In genomic region chr1:36080801-36081200, GRCh38 we compare ENCODE assay signal across 24 cellular contexts. TPM values are rescaled to one million over a fixed set of nuclear protein-coding genes. Genes with fewer than 3 reads are reported as not detected.
DNase-seq lines count a peak whose midpoint lies in the region; ATAC-seq, FAIRE-seq and TF ChIP-seq lines count a peak whose summit lies in the region.
"Had no signal": no experiment of that assay in that cellular context is flagged by ENCODE, and none has a peak within 500 bp of the region (broad histone marks: within the 10 kb centered on the region; RNA-seq: fewer than 3 reads in every experiment).

No MANE protein-coding gene starts in this region.

- no peak for ATAC-seq in K562
- no peak for ATAC-seq in GM21423 (IDR thresholded peaks at IDR 0.05; ENCODE audit: unreplicated experiment)
- ATAC-seq: A549; CD8-positive, alpha-beta T cell; HepG2 had no signal

- no peak for TF ChIP-seq EP300 in K562 (IDR thresholded peaks at IDR 0.05; ENCODE audit: low read length)

- no peak overlapping the region for H3K27ac Mint-ChIP-seq in neural crest cell (ENCODE audit: unreplicated experiment)
- H3K27ac Mint-ChIP-seq: CD8-positive, alpha-beta T cell; HFFc6 had no signal

- BruUV-seq in K562 (replicated peaks; lab: Mats Ljungman, UMichigan) = no TSS peak

- H3K4me2 ChIP-seq in K562 (ENCODE audit: insufficient read depth, low read length) = no peak overlapping the region
- H3K4me2 ChIP-seq: A549 had no signal

- peaks cover 0 to 12% of the 10 kb centered on the region in 2 experiments; a peak in 4 of 5 replicates for H3K4me1 ChIP-seq in K562 (replicated peaks in 1 of 2; ENCODE audit: control insufficient read depth in 2 of 2, insufficient read depth in 2 of 2, low read length in 2 of 2)
- H3K4me1 ChIP-seq: A549, BE2C had no signal

- H2AFZ ChIP-seq in K562 (ENCODE audit: low read depth, low read length) = peak overlapping the region; percentile 22

- 34% methylated on average over 6 of the region's 6 CpGs for WGBS in K562 (ENCODE audit: insufficient coverage, low coverage, missing lambda C conversion rate)

- H3K36me3 Mint-ChIP-seq in neural crest cell (ENCODE audit: low read depth) = no peaks in the 10 kb centered on the region
- H3K36me3 Mint-ChIP-seq: CD14-positive monocyte; CD8-positive, alpha-beta T cell had no signal

- no peak for TF ChIP-seq RAD21 in K562 (CRISPR knock-in tag; conservative IDR thresholded peaks at IDR 0.05 in 1 of 2, IDR thresholded peaks at IDR 0.05 in 1 of 2)

- H3K36me3 ChIP-seq in K562 (ENCODE audit: control insufficient read depth, insufficient read depth, low read length) = no peaks in the 10 kb centered on the region
- H3K36me3 ChIP-seq: BE2C had no signal

- intact Hi-C loops in K562 (cut with micrococcal nuclease) = no loop called here

- no peak for TF ChIP-seq POLR2A in K562 (conservative IDR thresholded peaks at IDR 0.05)

- no peaks in the 10 kb centered on the region for H3K79me2 ChIP-seq in K562 (ENCODE audit: control insufficient read depth, insufficient read depth, low read length)

- TF ChIP-seq CTCF in RWPE1 (conservative IDR thresholded peaks at IDR 0.05; ENCODE audit: low read depth) (no peak), K562 (IDR thresholded peaks at IDR 0.05 in 2 of 3, conservative IDR thresholded peaks at IDR 0.05 in 1 of 3; ENCODE audit: insufficient read depth in 2 of 3, low read depth in 1 of 3, low read length in 3 of 3) (no peak), neural crest cell (conservative IDR thresholded peaks at IDR 0.05) (no peak)

- H3K9me3 ChIP-seq in K562 (replicated peaks; ENCODE audit: control insufficient read depth, insufficient read depth, low read depth, low read length) = no peaks in the 10 kb centered on the region
- H3K9me3 ChIP-seq: A549, BE2C had no signal

- H3K27ac ChIP-seq in RWPE1 = no peak overlapping the region
- no peak overlapping the region for H3K27ac ChIP-seq in K562 (ENCODE audit: extremely low read depth, low read depth, low read length)
- H3K27ac ChIP-seq: A549 had no signal

- no peak overlapping the region for H3K9ac ChIP-seq in K562 (ENCODE audit: insufficient read depth in 1 of 2, low read depth in 2 of 2, low read length in 2 of 2)

- no peaks in the 10 kb centered on the region for H3K27me3 Mint-ChIP-seq in neural crest cell (ENCODE audit: low read depth)

- DNase-seq in RWPE1 (ENCODE audit: low spot score) (peak; percentile 42), K562 (ENCODE audit: extremely low read depth in 1 of 4, low spot score in 3 of 4) (no peak), neural crest cell (ENCODE audit: low read depth, low spot score) (no peak), OCI-M1 (lab: John Stamatoyannopoulos, UW) (no peak), nucleus accumbens (lab: John Stamatoyannopoulos, UW) (no peak), C1 segment of cervical spinal cord (lab: John Stamatoyannopoulos, UW) (no peak)
- DNase-seq: BE2C; CD8-positive, alpha-beta T cell; COR-L47; DMS153; DMS79 treated with DMSO at 0.1 percent for 48 hours; EL; HCEC 1CT; HFFc6 had no signal

- CTCF ChIA-PET in RWPE1 (lab: Yijun Ruan, JAX) (no interaction called here), K562 (lab: Yijun Ruan, JAX; ENCODE audit: low intra/inter-chr PET ratio) (no interaction called here)

- POLR2A ChIA-PET in RWPE1 (lab: Yijun Ruan, JAX; ENCODE audit: low non-redundant PET) = no interaction called here
- POLR2A ChIA-PET in K562 (lab: Yijun Ruan, JAX) = no interaction called here

- H3K9me1 ChIP-seq in K562 (ENCODE audit: control insufficient read depth, insufficient read depth, low read length) = no peaks in the 10 kb centered on the region

- no peaks in the 10 kb centered on the region for H3K9me3 Mint-ChIP-seq in neural crest cell
- H3K9me3 Mint-ChIP-seq: CD8-positive, alpha-beta T cell; HFFc6 had no signal

- H4K20me1 ChIP-seq in K562 (replicated peaks; ENCODE audit: control insufficient read depth, insufficient read depth, low read length) = no peaks in the 10 kb centered on the region

- H3K4me1 Mint-ChIP-seq in neural crest cell = peaks cover 8% of the 10 kb centered on the region

- H3K4me3 ChIP-seq in K562 = no peak overlapping the region
- H3K4me3 ChIP-seq: A549 had no signal

- FAIRE-seq in K562 (lab: Jason Lieb, UNC) = peak; percentile 63
- FAIRE-seq: A549, D721Med, G401.6, GM12892, GM19239, HepG2, HTR-8/SVneo had no signal

- no peaks in the 10 kb centered on the region for H3K27me3 ChIP-seq in K562 (ENCODE audit: control insufficient read depth in 2 of 2, insufficient read depth in 2 of 2, low read length in 2 of 2)
- H3K27me3 ChIP-seq: BE2C had no signal

- in situ Hi-C loops in K562 (cut with MboI) = no loop called here

- peak overlapping the region; percentile 33 for H3K4me3 Mint-ChIP-seq in neural crest cell
- H3K4me3 Mint-ChIP-seq: CD14-positive monocyte; CD8-positive, alpha-beta T cell; HFFc6 had no signal

RNA-seq across cellular contexts. Expression of gene TEKT2, which starts 3.1 kb away (rescaled TPM):
- 0.62 TPM in 1 of 2 replicates, not detected in the other for total RNA-seq in K562 (2011; cell fraction: chromatin; rRNA removed; ENCODE audit: low replicate concordance)
- 0.92 and 1.0 TPM in 2 replicates for total RNA-seq in K562 (2011; cell fraction: nucleolus; rRNA removed)
- total RNA-seq in K562 (2011; cell fraction: nucleoplasm; rRNA removed) = 0.66 and 0.92 TPM in 2 replicates
- total RNA-seq in K562 (2014; rRNA removed) (0.36 TPM in 1 of 2 replicates, not detected in the other), K562 (2014; rRNA removed; fragmentation: Illumina TruSeq; extraction: Trizol) (0.19 TPM in 1 of 2 replicates, not detected in the other), K562 (2015; rRNA removed; fragmentation: Illumina TruSeq; extraction: Trizol) (0.19 and 0.40 TPM in 2 replicates), K562 (2021) (0.60 and 0.78 TPM in 2 replicates), neural crest cell (7.4 and 8.4 TPM in 2 replicates)
- polyA plus RNA-seq in K562 (2011; rRNA removed) (0.06 and 0.24 TPM in 2 replicates), K562 (2014; fragmentation: Illumina TruSeq; extraction: Trizol) (0.24 and 0.37 TPM in 2 replicates), K562 (2014; fragmentation: Nextera tagmentation; extraction: Ambion mirVana) (under 1 TPM; 0.08 to 0.14 TPM), K562 (2014; rRNA removed) (0.19 and 0.94 TPM in 2 replicates)
- 0.19 and 0.25 TPM in 2 replicates for polyA plus RNA-seq in K562 (2011; cell fraction: cytosol; rRNA removed)
- 0.41 and 0.68 TPM in 2 replicates for polyA plus RNA-seq in K562 (2011; cell fraction: nucleus; rRNA removed)
- 0.21 and 0.25 TPM in 2 replicates for polyA plus RNA-seq in K562 (2012)
- polyA minus RNA-seq in K562 (2011; rRNA and poly(A)+ RNA removed) = not detected in 2 replicates
- polyA minus RNA-seq in K562 (2011; cell fraction: cytosol; rRNA and poly(A)+ RNA removed) = not detected in 2 replicates
- polyA minus RNA-seq in K562 (2011; cell fraction: nucleus; rRNA and poly(A)+ RNA removed) = 0.56 TPM in 1 of 2 replicates, not detected in the other
- total RNA-seq: H4, HFFc6 had no signal
- polyA plus RNA-seq: CD14-positive monocyte had no signal

RNA-seq across cellular contexts. Expression of gene ADPRS, which starts 7.9 kb away (rescaled TPM):
- total RNA-seq in K562 (2011; cell fraction: chromatin; rRNA removed; ENCODE audit: low replicate concordance) = 6.1 and 18.5 TPM in 2 replicates
- total RNA-seq in K562 (2011; cell fraction: nucleolus; rRNA removed) = 17.3 and 17.4 TPM in 2 replicates
- 12.3 and 12.6 TPM in 2 replicates for total RNA-seq in K562 (2011; cell fraction: nucleoplasm; rRNA removed)
- total RNA-seq in K562 (2014; rRNA removed) (40.0 and 52.5 TPM in 2 replicates), K562 (2014; rRNA removed; fragmentation: Illumina TruSeq; extraction: Trizol) (15.1 and 21.2 TPM in 2 replicates), K562 (2015; rRNA removed; fragmentation: Illumina TruSeq; extraction: Trizol) (26.7 and 27.4 TPM in 2 replicates), K562 (2021) (30.9 and 33.4 TPM in 2 replicates), neural crest cell (33.8 and 34.0 TPM in 2 replicates)
- polyA plus RNA-seq in K562 (2011; rRNA removed) (34.4 and 37.0 TPM in 2 replicates), K562 (2014; fragmentation: Illumina TruSeq; extraction: Trizol) (25.2 and 26.7 TPM in 2 replicates), K562 (2014; fragmentation: Nextera tagmentation; extraction: Ambion mirVana) (1 to 10 TPM; 5.9 to 8.4 TPM), K562 (2014; rRNA removed) (29.9 and 37.2 TPM in 2 replicates)
- polyA plus RNA-seq in K562 (2011; cell fraction: cytosol; rRNA removed) = 43.8 and 51.3 TPM in 2 replicates
- 27.6 and 28.3 TPM in 2 replicates for polyA plus RNA-seq in K562 (2011; cell fraction: nucleus; rRNA removed)
- 24.0 and 26.0 TPM in 2 replicates for polyA plus RNA-seq in K562 (2012)
- polyA minus RNA-seq in K562 (2011; rRNA and poly(A)+ RNA removed) = 12.3 and 15.7 TPM in 2 replicates
- 12.0 and 12.3 TPM in 2 replicates for polyA minus RNA-seq in K562 (2011; cell fraction: cytosol; rRNA and poly(A)+ RNA removed)
- polyA minus RNA-seq in K562 (2011; cell fraction: nucleus; rRNA and poly(A)+ RNA removed) = 4.6 and 6.2 TPM in 2 replicates

RNA-seq across cellular contexts. Expression of gene COL8A2, which starts 44.2 kb away (rescaled TPM):
- total RNA-seq in K562 (2011; cell fraction: chromatin; rRNA removed; ENCODE audit: low replicate concordance) = 0.07 and 0.11 TPM in 2 replicates
- 0.13 and 0.17 TPM in 2 replicates for total RNA-seq in K562 (2011; cell fraction: nucleolus; rRNA removed)
- 0.07 TPM in 1 of 2 replicates, not detected in the other for total RNA-seq in K562 (2011; cell fraction: nucleoplasm; rRNA removed)
- total RNA-seq in K562 (2014; rRNA removed) (0.14 TPM in 1 of 2 replicates, not detected in the other), K562 (2014; rRNA removed; fragmentation: Illumina TruSeq; extraction: Trizol) (0.03 TPM in 1 of 2 replicates, not detected in the other), K562 (2015; rRNA removed; fragmentation: Illumina TruSeq; extraction: Trizol) (not detected in 2 replicates), K562 (2021) (0.04 and 0.09 TPM in 2 replicates), neural crest cell (0.09 TPM in 2 replicates)
- polyA plus RNA-seq in K562 (2011; rRNA removed) (0.04 TPM in 2 replicates), K562 (2014; fragmentation: Illumina TruSeq; extraction: Trizol) (0.07 TPM in 1 of 2 replicates, not detected in the other), K562 (2014; fragmentation: Nextera tagmentation; extraction: Ambion mirVana) (not detected), K562 (2014; rRNA removed) (0.03 TPM in 1 of 2 replicates, not detected in the other)
- polyA plus RNA-seq in K562 (2011; cell fraction: cytosol; rRNA removed) = 0.09 TPM in 1 of 2 replicates, not detected in the other
- 0.11 TPM in 1 of 2 replicates, not detected in the other for polyA plus RNA-seq in K562 (2011; cell fraction: nucleus; rRNA removed)
- polyA plus RNA-seq in K562 (2012) = 0.01 and 0.07 TPM in 2 replicates
- not detected in 2 replicates for polyA minus RNA-seq in K562 (2011; rRNA and poly(A)+ RNA removed)
- not detected in 2 replicates for polyA minus RNA-seq in K562 (2011; cell fraction: cytosol; rRNA and poly(A)+ RNA removed)
- 0.13 TPM in 1 of 2 replicates, not detected in the other for polyA minus RNA-seq in K562 (2011; cell fraction: nucleus; rRNA and poly(A)+ RNA removed)
